ENCODE assay signal across 8 cellular contexts in genomic region chr1:109239580-109240068, GRCh38. TPM values are rescaled to one million over a fixed set of nuclear protein-coding genes. Genes with fewer than 3 reads are reported as not detected.
A peak's percentile ranks its signal among the peaks of the same experiment; 100 is the strongest.
DNase-seq lines count a peak whose midpoint lies in the region; ATAC-seq and TF ChIP-seq lines count a peak whose summit lies in the region.

No MANE protein-coding gene starts in this region.

- H3K36me3 Mint-ChIP-seq in endothelial cell (ENCODE audit: low read depth, unreplicated experiment) (peaks cover 38% of the 10 kb centered on the region), nephron progenitor cell (ENCODE audit: low read depth) (peaks cover 26% of the 10 kb centered on the region)

- DNase-seq in activated CD8-positive, alpha-beta memory T cell treated with anti-CD3 and anti-CD28 coated beads for 24 hours, result peak; percentile 63
- DNase-seq in activated CD8-positive, alpha-beta memory T cell treated with anti-CD3 and anti-CD28 coated beads, Interleukin-2, amount 50 U/mL, for 48 hours, result no peak
- peak; percentile 40 for DNase-seq in RPMI8226
- DNase-seq in endothelial cell (ENCODE audit: low spot score), result peak; percentile 46
- peak; percentile 48 for DNase-seq in nephron progenitor cell
- no peak for DNase-seq in HuH-7 (ENCODE audit: low spot score)
- DNase-seq in stimulated activated CD4-positive, alpha-beta T cell treated with anti-CD3 and anti-CD28 coated beads, Interleukin-4, amount 100 ng/mL, for 1 hour, result no peak

- no peaks in the 10 kb centered on the region for H3K9me3 Mint-ChIP-seq in endothelial cell (ENCODE audit: unreplicated experiment)
- no peaks in the 10 kb centered on the region for H3K9me3 Mint-ChIP-seq in nephron progenitor cell

- ATAC-seq in HG03159 (IDR thresholded peaks at IDR 0.05; ENCODE audit: unreplicated experiment), result peak; percentile 65

- H3K4me3 Mint-ChIP-seq in endothelial cell (ENCODE audit: unreplicated experiment), result no peak overlapping the region
- no peak overlapping the region for H3K4me3 Mint-ChIP-seq in nephron progenitor cell

- TF ChIP-seq CTCF in endothelial cell (IDR thresholded peaks at IDR 0.05; ENCODE audit: unreplicated experiment) (peak; percentile 55), nephron progenitor cell (IDR thresholded peaks at IDR 0.05) (peak; percentile 55)

- H3K4me1 Mint-ChIP-seq in endothelial cell (ENCODE audit: unreplicated experiment), result peaks cover 24% of the 10 kb centered on the region
- peaks cover 26% of the 10 kb centered on the region for H3K4me1 Mint-ChIP-seq in nephron progenitor cell

- H3K27ac Mint-ChIP-seq in endothelial cell (ENCODE audit: unreplicated experiment), result no peak overlapping the region
- H3K27ac Mint-ChIP-seq in nephron progenitor cell, result no peak overlapping the region

- H3K27me3 Mint-ChIP-seq in endothelial cell (ENCODE audit: unreplicated experiment), result peaks cover 7% of the 10 kb centered on the region
- peaks cover 17% of the 10 kb centered on the region for H3K27me3 Mint-ChIP-seq in nephron progenitor cell (ENCODE audit: low read depth, poor library complexity)

RNA-seq across cellular contexts. Expression of gene CELSR2, which starts 9.7 kb away (rescaled TPM):
- total RNA-seq in endothelial cell (ENCODE audit: unreplicated experiment), result 1.6 TPM

RNA-seq across cellular contexts. Expression of gene SARS1, which starts 25.9 kb away (rescaled TPM):
- total RNA-seq in endothelial cell (ENCODE audit: unreplicated experiment), result 125 TPM

RNA-seq across cellular contexts. Expression of gene PSRC1, which starts 43.3 kb away (rescaled TPM):
- 9.7 TPM for total RNA-seq in endothelial cell (ENCODE audit: unreplicated experiment)

Comparison
In these comparisons a context has a peak if more than half of its experiments do, and no peak if none do; other contexts are left out.
1. DNase-seq: peak in activated CD8-positive, alpha-beta memory T cell treated with anti-CD3 and anti-CD28 coated beads for 24 hours (single experiment), RPMI8226 (single experiment), endothelial cell (single experiment) and nephron progenitor cell (single experiment); none in activated CD8-positive, alpha-beta memory T cell treated with anti-CD3 and anti-CD28 coated beads, Interleukin-2, amount 50 U/mL, for 48 hours (single experiment), HuH-7 (single experiment) and stimulated activated CD4-positive, alpha-beta T cell treated with anti-CD3 and anti-CD28 coated beads, Interleukin-4, amount 100 ng/mL, for 1 hour (single experiment).